1 cellular context compared by ENCODE assay signal in the genomic region with DNA sequence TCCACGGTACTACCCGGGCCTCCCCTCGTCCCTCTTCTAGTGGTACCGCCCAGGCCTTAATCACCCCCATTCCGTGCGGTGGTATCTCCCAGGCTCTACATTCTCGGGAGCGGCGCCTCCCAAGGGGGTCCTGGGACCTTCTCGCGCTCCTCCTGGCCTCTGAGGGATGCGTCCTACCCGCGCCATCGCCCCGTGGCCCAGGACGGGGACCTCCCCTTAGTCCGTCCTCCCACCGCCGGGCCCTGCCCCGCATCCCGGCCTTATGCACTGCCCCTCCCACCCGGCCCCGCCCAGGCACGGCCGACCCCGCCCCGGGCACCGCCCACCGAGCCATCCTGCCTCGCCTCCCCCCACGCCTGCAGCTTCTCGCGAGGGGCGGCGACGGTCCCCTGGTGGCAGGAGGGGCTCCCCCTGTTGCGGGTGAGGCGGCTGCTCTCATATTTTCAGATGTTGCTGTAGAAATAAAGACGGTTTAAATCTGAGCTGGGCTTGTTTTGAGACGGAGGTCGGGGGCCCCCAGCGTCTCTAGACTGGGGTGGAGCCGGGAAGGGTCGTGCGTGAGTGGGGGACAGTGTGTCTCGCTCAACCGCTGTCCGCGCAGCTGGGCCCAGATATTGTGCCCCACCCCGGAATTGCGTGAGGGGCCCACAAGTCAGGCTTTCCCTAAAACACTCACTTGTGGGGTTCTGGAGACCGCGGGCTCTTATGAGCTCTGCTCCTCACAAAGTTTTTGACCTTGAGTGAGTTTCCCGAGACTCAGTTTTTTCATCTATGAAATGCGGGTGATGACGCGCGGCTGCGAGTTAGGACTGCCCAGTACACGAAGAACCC.
TF ChIP-seq lines count a peak whose summit lies in the region.

No MANE protein-coding gene starts in this region.

TF ChIP-seq in GM12878, 131 proteins besides CTCF, POLR2A, EP300 and RAD21 (continued from another document and continues in another):
- TF ChIP-seq, protein P1, sequence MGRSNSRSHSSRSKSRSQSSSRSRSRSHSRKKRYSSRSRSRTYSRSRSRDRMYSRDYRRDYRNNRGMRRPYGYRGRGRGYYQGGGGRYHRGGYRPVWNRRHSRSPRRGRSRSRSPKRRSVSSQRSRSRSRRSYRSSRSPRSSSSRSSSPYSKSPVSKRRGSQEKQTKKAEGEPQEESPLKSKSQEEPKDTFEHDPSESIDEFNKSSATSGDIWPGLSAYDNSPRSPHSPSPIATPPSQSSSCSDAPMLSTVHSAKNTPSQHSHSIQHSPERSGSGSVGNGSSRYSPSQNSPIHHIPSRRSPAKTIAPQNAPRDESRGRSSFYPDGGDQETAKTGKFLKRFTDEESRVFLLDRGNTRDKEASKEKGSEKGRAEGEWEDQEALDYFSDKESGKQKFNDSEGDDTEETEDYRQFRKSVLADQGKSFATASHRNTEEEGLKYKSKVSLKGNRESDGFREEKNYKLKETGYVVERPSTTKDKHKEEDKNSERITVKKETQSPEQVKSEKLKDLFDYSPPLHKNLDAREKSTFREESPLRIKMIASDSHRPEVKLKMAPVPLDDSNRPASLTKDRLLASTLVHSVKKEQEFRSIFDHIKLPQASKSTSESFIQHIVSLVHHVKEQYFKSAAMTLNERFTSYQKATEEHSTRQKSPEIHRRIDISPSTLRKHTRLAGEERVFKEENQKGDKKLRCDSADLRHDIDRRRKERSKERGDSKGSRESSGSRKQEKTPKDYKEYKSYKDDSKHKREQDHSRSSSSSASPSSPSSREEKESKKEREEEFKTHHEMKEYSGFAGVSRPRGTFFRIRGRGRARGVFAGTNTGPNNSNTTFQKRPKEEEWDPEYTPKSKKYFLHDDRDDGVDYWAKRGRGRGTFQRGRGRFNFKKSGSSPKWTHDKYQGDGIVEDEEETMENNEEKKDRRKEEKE (IDR thresholded peaks at IDR 0.05) = peak; percentile 80
- TF ChIP-seq EZH2 (IDR thresholded peaks at IDR 0.05; ENCODE audit: borderline replicate concordance, control insufficient read depth, low read depth, low read length) (no peak), IKZF1 (conservative IDR thresholded peaks at IDR 0.05) (no peak), CBFB (IDR thresholded peaks at IDR 0.05; ENCODE audit: low read depth) (no peak; the same call in none of the 2 replicates), BACH1 (IDR thresholded peaks at IDR 0.05; ENCODE audit: borderline replicate concordance) (no peak), MEF2B (IDR thresholded peaks at IDR 0.05; ENCODE audit: partially characterized antibody, poor library complexity, severe bottlenecking) (peak; percentile 49), NR2C2 (IDR thresholded peaks at IDR 0.05; ENCODE audit: borderline replicate concordance, control insufficient read depth, insufficient read length, low read depth) (no peak), ZNF217 (IDR thresholded peaks at IDR 0.05) (no peak), ZSCAN29 (IDR thresholded peaks at IDR 0.05) (no peak), RBBP5 (conservative IDR thresholded peaks at IDR 0.05) (no peak), BHLHE40 (IDR thresholded peaks at IDR 0.05; ENCODE audit: borderline replicate concordance in 1 of 2, low read depth in 2 of 2, low read length in 1 of 2) (peak; percentile 78 to 82), RELA (IDR thresholded peaks at IDR 0.05; ENCODE audit: borderline replicate concordance, partially characterized antibody) (no peak), GATAD2B (conservative IDR thresholded peaks at IDR 0.05; ENCODE audit: low read depth) (0 out of 2 replicates have a peak, but pooled peaks have one; percentile 27), SUPT20H (IDR thresholded peaks at IDR 0.05; ENCODE audit: borderline replicate concordance, control insufficient read depth, low read depth, low read length) (no peak), TARDBP (IDR thresholded peaks at IDR 0.05; ENCODE audit: borderline replicate concordance) (peak; percentile 12; the same call in 1 of the 2 replicates), TCF3 (IDR thresholded peaks at IDR 0.05; ENCODE audit: borderline replicate concordance, insufficient read depth, low read depth, low read length) (0 out of 2 replicates have a peak, but pooled peaks have one; percentile 38), YY1 (IDR thresholded peaks at IDR 0.05; ENCODE audit: low read depth, low read length) (no peak), KDM1A (IDR thresholded peaks at IDR 0.05; ENCODE audit: borderline replicate concordance) (no peak), MYC (IDR thresholded peaks at IDR 0.05; ENCODE audit: insufficient read depth, insufficient read length, insufficient replicate concordance, low read length, severe bottlenecking) (no peak), KLF5 (IDR thresholded peaks at IDR 0.05; ENCODE audit: partially characterized antibody) (peak; percentile 90), TCF12 (IDR thresholded peaks at IDR 0.05; ENCODE audit: low read depth, low read length) (no peak), ZBED1 (IDR thresholded peaks at IDR 0.05; ENCODE audit: borderline replicate concordance) (no peak), IRF4 (IDR thresholded peaks at IDR 0.05; ENCODE audit: low read depth, low read length) (no peak), ZNF384 (IDR thresholded peaks at IDR 0.05; ENCODE audit: borderline replicate concordance, low read depth, low read length) (no peak), MEF2A (IDR thresholded peaks at IDR 0.05; ENCODE audit: insufficient read depth, low read depth, low read length) (no peak), BCL11A (IDR thresholded peaks at IDR 0.05; ENCODE audit: low read depth, low read length) (no peak), CHD1 (IDR thresholded peaks at IDR 0.05; ENCODE audit: low read depth, low read length) (peak; percentile 95), SP1 (IDR thresholded peaks at IDR 0.05; ENCODE audit: low read depth, low read length) (no peak), CREM (IDR thresholded peaks at IDR 0.05; ENCODE audit: low read depth) (no peak), TBL1XR1 (IDR thresholded peaks at IDR 0.05; ENCODE audit: low read depth, low read length) (no peak), STAT1 (conservative IDR thresholded peaks at IDR 0.05) (no peak), CHD4 (IDR thresholded peaks at IDR 0.05) (no peak), MTA2 (IDR thresholded peaks at IDR 0.05; ENCODE audit: low read depth) (peak; percentile 36; the same call in 1 of the 2 replicates), RAD51 (IDR thresholded peaks at IDR 0.05) (no peak), NBN (IDR thresholded peaks at IDR 0.05) (peak; percentile 63; the same call in 1 of the 2 replicates), NFXL1 (IDR thresholded peaks at IDR 0.05; ENCODE audit: borderline replicate concordance) (no peak), POLR2AphosphoS2 (IDR thresholded peaks at IDR 0.05; ENCODE audit: low read depth, low read length) (no peak; the same call in none of the 2 replicates), CREB1 (IDR thresholded peaks at IDR 0.05; ENCODE audit: low read depth) (peak; percentile 20; the same call in 1 of the 2 replicates), YBX1 (IDR thresholded peaks at IDR 0.05) (no peak), NR2C1 (IDR thresholded peaks at IDR 0.05) (no peak), POU2F2 (IDR thresholded peaks at IDR 0.05; ENCODE audit: borderline replicate concordance, low read depth, low read length) (no peak), SRF (IDR thresholded peaks at IDR 0.05; ENCODE audit: low read depth in 2 of 2, low read length in 2 of 2) (no peak), RCOR1 (conservative IDR thresholded peaks at IDR 0.05; ENCODE audit: low read depth, low read length) (0 out of 2 replicates have a peak, but pooled peaks have one; percentile 66), HDAC2 (IDR thresholded peaks at IDR 0.05) (no peak), CEBPB (IDR thresholded peaks at IDR 0.05; ENCODE audit: borderline replicate concordance in 1 of 2, low read depth in 2 of 2, low read length in 2 of 2) (no peak), ZNF207 (IDR thresholded peaks at IDR 0.05; ENCODE audit: borderline replicate concordance) (no peak), SMAD5 (IDR thresholded peaks at IDR 0.05; ENCODE audit: low read depth) (no peak; the same call in 1 of the 2 replicates), MYB (IDR thresholded peaks at IDR 0.05; ENCODE audit: borderline replicate concordance, low read depth, low read length) (no peak), CBX5 (IDR thresholded peaks at IDR 0.05; ENCODE audit: low read depth) (no peak), EGR1 (IDR thresholded peaks at IDR 0.05; ENCODE audit: borderline replicate concordance in 1 of 2, low read depth in 2 of 2, low read length in 2 of 2) (0 out of 3 replicates have a peak, but pooled peaks of 1 of the 2 experiments have one; percentile 17)
- TF ChIP-seq, protein P2, sequence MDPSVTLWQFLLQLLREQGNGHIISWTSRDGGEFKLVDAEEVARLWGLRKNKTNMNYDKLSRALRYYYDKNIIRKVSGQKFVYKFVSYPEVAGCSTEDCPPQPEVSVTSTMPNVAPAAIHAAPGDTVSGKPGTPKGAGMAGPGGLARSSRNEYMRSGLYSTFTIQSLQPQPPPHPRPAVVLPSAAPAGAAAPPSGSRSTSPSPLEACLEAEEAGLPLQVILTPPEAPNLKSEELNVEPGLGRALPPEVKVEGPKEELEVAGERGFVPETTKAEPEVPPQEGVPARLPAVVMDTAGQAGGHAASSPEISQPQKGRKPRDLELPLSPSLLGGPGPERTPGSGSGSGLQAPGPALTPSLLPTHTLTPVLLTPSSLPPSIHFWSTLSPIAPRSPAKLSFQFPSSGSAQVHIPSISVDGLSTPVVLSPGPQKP (IDR thresholded peaks at IDR 0.05; ENCODE audit: low read depth, low read length) = no peak
- TF ChIP-seq, protein P3, sequence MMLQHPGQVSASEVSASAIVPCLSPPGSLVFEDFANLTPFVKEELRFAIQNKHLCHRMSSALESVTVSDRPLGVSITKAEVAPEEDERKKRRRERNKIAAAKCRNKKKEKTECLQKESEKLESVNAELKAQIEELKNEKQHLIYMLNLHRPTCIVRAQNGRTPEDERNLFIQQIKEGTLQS (IDR thresholded peaks at IDR 0.05; ENCODE audit: borderline replicate concordance, extremely low read depth, low read depth, low read length) = no peak
- TF ChIP-seq, protein P4, sequence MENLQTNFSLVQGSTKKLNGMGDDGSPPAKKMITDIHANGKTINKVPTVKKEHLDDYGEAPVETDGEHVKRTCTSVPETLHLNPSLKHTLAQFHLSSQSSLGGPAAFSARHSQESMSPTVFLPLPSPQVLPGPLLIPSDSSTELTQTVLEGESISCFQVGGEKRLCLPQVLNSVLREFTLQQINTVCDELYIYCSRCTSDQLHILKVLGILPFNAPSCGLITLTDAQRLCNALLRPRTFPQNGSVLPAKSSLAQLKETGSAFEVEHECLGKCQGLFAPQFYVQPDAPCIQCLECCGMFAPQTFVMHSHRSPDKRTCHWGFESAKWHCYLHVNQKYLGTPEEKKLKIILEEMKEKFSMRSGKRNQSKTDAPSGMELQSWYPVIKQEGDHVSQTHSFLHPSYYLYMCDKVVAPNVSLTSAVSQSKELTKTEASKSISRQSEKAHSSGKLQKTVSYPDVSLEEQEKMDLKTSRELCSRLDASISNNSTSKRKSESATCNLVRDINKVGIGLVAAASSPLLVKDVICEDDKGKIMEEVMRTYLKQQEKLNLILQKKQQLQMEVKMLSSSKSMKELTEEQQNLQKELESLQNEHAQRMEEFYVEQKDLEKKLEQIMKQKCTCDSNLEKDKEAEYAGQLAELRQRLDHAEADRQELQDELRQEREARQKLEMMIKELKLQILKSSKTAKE (IDR thresholded peaks at IDR 0.05; ENCODE audit: low read depth, poor library complexity, severe bottlenecking) = peak; percentile 48
- TF ChIP-seq, protein P5, sequence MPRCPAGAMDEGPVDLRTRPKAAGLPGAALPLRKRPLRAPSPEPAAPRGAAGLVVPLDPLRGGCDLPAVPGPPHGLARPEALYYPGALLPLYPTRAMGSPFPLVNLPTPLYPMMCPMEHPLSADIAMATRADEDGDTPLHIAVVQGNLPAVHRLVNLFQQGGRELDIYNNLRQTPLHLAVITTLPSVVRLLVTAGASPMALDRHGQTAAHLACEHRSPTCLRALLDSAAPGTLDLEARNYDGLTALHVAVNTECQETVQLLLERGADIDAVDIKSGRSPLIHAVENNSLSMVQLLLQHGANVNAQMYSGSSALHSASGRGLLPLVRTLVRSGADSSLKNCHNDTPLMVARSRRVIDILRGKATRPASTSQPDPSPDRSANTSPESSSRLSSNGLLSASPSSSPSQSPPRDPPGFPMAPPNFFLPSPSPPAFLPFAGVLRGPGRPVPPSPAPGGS (IDR thresholded peaks at IDR 0.05; ENCODE audit: borderline replicate concordance, insufficient read depth, low read depth, low read length, poor library complexity, severe bottlenecking) = peak; percentile 27
- TF ChIP-seq, protein P6, sequence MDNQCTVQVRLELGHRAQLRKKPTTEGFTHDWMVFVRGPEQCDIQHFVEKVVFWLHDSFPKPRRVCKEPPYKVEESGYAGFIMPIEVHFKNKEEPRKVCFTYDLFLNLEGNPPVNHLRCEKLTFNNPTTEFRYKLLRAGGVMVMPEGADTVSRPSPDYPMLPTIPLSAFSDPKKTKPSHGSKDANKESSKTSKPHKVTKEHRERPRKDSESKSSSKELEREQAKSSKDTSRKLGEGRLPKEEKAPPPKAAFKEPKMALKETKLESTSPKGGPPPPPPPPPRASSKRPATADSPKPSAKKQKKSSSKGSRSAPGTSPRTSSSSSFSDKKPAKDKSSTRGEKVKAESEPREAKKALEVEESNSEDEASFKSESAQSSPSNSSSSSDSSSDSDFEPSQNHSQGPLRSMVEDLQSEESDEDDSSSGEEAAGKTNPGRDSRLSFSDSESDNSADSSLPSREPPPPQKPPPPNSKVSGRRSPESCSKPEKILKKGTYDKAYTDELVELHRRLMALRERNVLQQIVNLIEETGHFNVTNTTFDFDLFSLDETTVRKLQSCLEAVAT (IDR thresholded peaks at IDR 0.05) = peak; percentile 47; the same call in 1 of the 2 replicates
- TF ChIP-seq, protein P7, sequence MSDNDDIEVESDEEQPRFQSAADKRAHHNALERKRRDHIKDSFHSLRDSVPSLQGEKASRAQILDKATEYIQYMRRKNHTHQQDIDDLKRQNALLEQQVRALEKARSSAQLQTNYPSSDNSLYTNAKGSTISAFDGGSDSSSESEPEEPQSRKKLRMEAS (IDR thresholded peaks at IDR 0.05; ENCODE audit: low read depth, low read length) = no peak
- TF ChIP-seq, protein P8, sequence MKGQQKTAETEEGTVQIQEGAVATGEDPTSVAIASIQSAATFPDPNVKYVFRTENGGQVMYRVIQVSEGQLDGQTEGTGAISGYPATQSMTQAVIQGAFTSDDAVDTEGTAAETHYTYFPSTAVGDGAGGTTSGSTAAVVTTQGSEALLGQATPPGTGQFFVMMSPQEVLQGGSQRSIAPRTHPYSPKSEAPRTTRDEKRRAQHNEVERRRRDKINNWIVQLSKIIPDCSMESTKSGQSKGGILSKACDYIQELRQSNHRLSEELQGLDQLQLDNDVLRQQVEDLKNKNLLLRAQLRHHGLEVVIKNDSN (IDR thresholded peaks at IDR 0.05; ENCODE audit: borderline replicate concordance, extremely low read length, insufficient read depth, low read depth, low read length) = no peak
- TF ChIP-seq, protein P9, sequence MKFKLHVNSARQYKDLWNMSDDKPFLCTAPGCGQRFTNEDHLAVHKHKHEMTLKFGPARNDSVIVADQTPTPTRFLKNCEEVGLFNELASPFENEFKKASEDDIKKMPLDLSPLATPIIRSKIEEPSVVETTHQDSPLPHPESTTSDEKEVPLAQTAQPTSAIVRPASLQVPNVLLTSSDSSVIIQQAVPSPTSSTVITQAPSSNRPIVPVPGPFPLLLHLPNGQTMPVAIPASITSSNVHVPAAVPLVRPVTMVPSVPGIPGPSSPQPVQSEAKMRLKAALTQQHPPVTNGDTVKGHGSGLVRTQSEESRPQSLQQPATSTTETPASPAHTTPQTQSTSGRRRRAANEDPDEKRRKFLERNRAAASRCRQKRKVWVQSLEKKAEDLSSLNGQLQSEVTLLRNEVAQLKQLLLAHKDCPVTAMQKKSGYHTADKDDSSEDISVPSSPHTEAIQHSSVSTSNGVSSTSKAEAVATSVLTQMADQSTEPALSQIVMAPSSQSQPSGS (IDR thresholded peaks at IDR 0.05; ENCODE audit: low read length) = no peak
